In the genomic region with DNA sequence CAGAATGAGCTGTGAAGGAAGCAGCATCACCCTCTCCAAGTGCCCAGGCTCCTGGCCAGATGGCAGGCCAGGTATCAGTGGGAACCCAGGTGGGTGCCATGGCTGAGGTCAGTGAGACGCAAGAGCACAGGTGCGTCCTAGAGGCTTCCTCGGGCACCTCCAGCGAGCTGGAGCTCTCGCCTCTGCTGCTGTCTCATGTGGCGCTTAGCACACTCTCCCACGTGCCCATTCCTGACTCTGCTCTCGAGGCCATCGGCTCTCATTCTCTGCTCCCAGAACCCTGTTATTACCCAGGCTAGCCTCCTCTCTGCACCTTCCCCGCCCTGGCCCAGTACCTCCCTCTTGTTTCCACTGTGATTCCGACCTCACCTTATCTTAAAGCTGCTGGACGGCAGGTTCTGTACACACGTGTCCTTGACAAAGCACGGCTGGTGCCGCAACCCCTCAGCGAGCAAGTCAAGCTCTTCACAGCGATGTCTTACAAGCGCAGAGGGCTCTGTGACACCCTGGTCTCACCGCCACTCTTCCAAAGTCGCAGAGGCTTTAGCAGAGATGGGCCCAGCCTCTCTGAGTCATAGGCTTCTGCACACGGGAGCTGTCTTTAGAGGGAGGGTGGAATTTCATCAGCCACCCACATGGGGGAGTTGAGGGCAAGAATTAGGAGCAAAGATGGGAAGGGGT, we compare ENCODE assay signal across 1 cellular context.
TF ChIP-seq lines count a peak whose summit lies in the region.

No MANE protein-coding gene starts in this region.

TF ChIP-seq in GM23338, 12 proteins besides CTCF, POLR2A, EP300 and RAD21 (continued from another document):
- TF ChIP-seq, protein P1, sequence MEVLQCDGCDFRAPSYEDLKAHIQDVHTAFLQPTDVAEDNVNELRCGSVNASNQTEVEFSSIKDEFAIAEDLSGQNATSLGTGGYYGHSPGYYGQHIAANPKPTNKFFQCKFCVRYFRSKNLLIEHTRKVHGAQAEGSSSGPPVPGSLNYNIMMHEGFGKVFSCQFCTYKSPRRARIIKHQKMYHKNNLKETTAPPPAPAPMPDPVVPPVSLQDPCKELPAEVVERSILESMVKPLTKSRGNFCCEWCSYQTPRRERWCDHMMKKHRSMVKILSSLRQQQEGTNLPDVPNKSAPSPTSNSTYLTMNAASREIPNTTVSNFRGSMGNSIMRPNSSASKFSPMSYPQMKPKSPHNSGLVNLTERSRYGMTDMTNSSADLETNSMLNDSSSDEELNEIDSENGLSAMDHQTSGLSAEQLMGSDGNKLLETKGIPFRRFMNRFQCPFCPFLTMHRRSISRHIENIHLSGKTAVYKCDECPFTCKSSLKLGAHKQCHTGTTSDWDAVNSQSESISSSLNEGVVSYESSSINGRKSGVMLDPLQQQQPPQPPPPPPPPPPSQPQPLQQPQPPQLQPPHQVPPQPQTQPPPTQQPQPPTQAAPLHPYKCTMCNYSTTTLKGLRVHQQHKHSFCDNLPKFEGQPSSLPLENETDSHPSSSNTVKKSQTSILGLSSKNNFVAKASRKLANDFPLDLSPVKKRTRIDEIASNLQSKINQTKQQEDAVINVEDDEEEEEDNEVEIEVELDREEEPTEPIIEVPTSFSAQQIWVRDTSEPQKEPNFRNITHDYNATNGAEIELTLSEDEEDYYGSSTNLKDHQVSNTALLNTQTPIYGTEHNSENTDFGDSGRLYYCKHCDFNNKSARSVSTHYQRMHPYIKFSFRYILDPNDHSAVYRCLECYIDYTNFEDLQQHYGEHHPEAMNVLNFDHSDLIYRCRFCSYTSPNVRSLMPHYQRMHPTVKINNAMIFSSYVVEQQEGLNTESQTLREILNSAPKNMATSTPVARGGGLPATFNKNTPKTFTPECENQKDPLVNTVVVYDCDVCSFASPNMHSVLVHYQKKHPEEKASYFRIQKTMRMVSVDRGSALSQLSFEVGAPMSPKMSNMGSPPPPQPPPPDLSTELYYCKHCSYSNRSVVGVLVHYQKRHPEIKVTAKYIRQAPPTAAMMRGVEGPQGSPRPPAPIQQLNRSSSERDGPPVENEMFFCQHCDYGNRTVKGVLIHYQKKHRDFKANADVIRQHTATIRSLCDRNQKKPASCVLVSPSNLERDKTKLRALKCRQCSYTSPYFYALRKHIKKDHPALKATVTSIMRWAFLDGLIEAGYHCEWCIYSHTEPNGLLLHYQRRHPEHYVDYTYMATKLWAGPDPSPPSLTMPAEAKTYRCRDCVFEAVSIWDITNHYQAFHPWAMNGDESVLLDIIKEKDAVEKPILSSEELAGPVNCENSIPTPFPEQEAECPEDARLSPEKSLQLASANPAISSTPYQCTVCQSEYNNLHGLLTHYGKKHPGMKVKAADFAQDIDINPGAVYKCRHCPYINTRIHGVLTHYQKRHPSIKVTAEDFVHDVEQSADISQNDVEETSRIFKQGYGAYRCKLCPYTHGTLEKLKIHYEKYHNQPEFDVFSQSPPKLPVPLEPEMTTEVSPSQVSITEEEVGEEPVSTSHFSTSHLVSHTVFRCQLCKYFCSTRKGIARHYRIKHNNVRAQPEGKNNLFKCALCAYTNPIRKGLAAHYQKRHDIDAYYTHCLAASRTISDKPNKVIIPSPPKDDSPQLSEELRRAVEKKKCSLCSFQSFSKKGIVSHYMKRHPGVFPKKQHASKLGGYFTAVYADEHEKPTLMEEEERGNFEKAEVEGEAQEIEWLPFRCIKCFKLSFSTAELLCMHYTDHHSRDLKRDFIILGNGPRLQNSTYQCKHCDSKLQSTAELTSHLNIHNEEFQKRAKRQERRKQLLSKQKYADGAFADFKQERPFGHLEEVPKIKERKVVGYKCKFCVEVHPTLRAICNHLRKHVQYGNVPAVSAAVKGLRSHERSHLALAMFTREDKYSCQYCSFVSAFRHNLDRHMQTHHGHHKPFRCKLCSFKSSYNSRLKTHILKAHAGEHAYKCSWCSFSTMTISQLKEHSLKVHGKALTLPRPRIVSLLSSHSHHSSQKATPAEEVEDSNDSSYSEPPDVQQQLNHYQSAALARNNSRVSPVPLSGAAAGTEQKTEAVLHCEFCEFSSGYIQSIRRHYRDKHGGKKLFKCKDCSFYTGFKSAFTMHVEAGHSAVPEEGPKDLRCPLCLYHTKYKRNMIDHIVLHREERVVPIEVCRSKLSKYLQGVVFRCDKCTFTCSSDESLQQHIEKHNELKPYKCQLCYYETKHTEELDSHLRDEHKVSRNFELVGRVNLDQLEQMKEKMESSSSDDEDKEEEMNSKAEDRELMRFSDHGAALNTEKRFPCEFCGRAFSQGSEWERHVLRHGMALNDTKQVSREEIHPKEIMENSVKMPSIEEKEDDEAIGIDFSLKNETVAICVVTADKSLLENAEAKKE (CRISPR knock-in tag; IDR thresholded peaks at IDR 0.05): no peak
- TF ChIP-seq CREB1 (CRISPR knock-in tag; IDR thresholded peaks at IDR 0.05; ENCODE audit: low read depth) (no peak), ZNF331 (CRISPR knock-in tag; IDR thresholded peaks at IDR 0.05; ENCODE audit: low read depth) (no peak), POLR2AphosphoS5 (IDR thresholded peaks at IDR 0.05; ENCODE audit: low read depth) (no peak), ZNF114 (CRISPR knock-in tag; IDR thresholded peaks at IDR 0.05) (no peak), STAT1 (IDR thresholded peaks at IDR 0.05; ENCODE audit: unreplicated experiment) (no peak)
- TF ChIP-seq, protein P2, sequence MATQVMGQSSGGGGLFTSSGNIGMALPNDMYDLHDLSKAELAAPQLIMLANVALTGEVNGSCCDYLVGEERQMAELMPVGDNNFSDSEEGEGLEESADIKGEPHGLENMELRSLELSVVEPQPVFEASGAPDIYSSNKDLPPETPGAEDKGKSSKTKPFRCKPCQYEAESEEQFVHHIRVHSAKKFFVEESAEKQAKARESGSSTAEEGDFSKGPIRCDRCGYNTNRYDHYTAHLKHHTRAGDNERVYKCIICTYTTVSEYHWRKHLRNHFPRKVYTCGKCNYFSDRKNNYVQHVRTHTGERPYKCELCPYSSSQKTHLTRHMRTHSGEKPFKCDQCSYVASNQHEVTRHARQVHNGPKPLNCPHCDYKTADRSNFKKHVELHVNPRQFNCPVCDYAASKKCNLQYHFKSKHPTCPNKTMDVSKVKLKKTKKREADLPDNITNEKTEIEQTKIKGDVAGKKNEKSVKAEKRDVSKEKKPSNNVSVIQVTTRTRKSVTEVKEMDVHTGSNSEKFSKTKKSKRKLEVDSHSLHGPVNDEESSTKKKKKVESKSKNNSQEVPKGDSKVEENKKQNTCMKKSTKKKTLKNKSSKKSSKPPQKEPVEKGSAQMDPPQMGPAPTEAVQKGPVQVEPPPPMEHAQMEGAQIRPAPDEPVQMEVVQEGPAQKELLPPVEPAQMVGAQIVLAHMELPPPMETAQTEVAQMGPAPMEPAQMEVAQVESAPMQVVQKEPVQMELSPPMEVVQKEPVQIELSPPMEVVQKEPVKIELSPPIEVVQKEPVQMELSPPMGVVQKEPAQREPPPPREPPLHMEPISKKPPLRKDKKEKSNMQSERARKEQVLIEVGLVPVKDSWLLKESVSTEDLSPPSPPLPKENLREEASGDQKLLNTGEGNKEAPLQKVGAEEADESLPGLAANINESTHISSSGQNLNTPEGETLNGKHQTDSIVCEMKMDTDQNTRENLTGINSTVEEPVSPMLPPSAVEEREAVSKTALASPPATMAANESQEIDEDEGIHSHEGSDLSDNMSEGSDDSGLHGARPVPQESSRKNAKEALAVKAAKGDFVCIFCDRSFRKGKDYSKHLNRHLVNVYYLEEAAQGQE (IDR thresholded peaks at IDR 0.05; ENCODE audit: unreplicated experiment): no peak
